In the genomic region with DNA sequence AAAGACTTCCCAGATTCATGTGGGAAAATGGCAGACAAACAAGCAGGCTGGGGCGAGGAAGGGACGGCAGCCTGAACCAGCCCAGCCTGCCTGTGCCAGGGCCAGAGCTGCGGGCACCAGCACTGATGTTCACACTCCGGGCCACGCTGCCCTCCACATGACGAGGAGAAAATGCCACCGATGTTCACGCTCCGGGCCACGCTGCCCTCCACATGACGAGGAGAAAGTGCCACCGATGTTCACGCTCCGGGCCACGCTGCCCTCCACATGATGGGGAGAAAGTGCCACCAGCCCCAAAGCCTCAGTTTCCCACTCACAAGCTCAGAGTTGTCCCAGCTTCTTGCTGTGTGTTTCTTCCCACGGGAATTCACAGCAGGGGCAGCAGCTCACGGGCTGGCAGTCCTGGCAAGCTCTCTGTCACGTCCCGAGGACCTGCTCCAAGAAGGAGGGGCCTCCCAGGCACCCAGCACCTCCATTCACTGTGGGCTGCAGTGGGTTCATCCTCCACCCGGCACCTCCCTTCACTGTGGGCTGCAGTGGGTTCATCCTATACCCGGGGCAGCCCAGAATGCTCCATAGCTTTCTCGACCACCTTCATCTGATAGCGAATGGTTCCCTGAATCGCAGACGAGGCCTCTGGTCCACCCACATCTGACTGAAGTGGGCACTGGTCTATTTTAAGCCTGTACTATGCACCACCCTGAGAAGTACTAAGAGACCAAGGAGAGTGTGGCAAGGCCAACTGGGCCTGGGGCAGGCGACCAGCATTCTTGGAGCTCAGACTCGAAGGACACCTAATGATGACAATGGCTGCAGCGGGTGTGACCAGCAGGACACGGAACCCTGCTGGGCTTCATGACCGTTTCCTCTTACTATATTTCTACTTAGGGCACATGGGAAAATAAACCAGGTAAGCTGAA, we compare ENCODE assay signal across 14 cellular contexts.
DNase-seq lines count a peak whose midpoint lies in the region; ATAC-seq, FAIRE-seq and TF ChIP-seq lines count a peak whose summit lies in the region.
"Had no signal": no experiment of that assay in that cellular context is flagged by ENCODE, and none has a peak within 500 bp of the region (broad histone marks: within the 10 kb centered on the region; RNA-seq: fewer than 3 reads in every experiment).

No MANE protein-coding gene starts in this region.

- peaks cover 42 to 79% (median 61%) of the 10 kb centered on the region in 11 experiments for H3K36me3 ChIP-seq in BLaER1 treated with 17β-estradiol and CSF1 and Interleukin-3, amounts not matched to agents 10 nM and 100 nM
- peaks cover 0 to 11% of the 10 kb centered on the region in 2 donors for H3K36me3 ChIP-seq in kidney (ENCODE audit: control insufficient read depth in 1 of 2, insufficient read depth in 2 of 2, low read length in 2 of 2)
- peaks cover 7% of the 10 kb centered on the region for H3K36me3 ChIP-seq in osteoblast (ENCODE audit: insufficient read depth, low read length)
- H3K36me3 ChIP-seq in esophagus muscularis mucosa: peaks cover 5 to 82% (median 63%) of the 10 kb centered on the region in 4 donors
- H3K36me3 ChIP-seq: HAP-1 had no signal

- H3K36me3 Mint-ChIP-seq in T-helper 17 cell (ENCODE audit: low read depth): peaks cover 2% of the 10 kb centered on the region

- TF ChIP-seq EP300 in esophagus muscularis mucosa (IDR thresholded peaks at IDR 0.05): no peak

- TF ChIP-seq CTCF in kidney (IDR thresholded peaks at IDR 0.05; ENCODE audit: borderline replicate concordance, extremely low read depth, insufficient read depth) (no peak), osteoblast (IDR thresholded peaks at IDR 0.05; ENCODE audit: extremely low read depth, low read depth, low read length) (no peak), esophagus muscularis mucosa (IDR thresholded peaks at IDR 0.05) (no peak)

- H4K20me1 ChIP-seq in BLaER1 treated with 17β-estradiol and CSF1 and Interleukin-3, amounts not matched to agents 10 nM and 100 nM: no peaks in the 10 kb centered on the region
- H4K20me1 ChIP-seq in osteoblast (ENCODE audit: insufficient read depth, low read length): no peaks in the 10 kb centered on the region

- no peaks in the 10 kb centered on the region for H3K27me3 Mint-ChIP-seq in T-helper 17 cell
- H3K27me3 Mint-ChIP-seq: CD4-positive, alpha-beta T cell had no signal

- ATAC-seq in T-helper 17 cell: no peak
- ATAC-seq: A549, GM23338 had no signal

- DNase-seq in T-helper 17 cell (no peak), kidney (peak; percentile 36), osteoblast (ENCODE audit: insufficient read length, low spot score, missing footprints) (peak; percentile 22), NCI-H1417 treated with DMSO at 0.1 percent for 48 hours (lab: John Stamatoyannopoulos, UW) (no peak), esophagus muscularis mucosa (ENCODE audit: extremely low spot score) (no peak)
- DNase-seq: Calu3; CD4-positive, alpha-beta T cell; DMS 273 treated with DMSO at 0.1 percent for 48 hours; IMR-90 had no signal

- H3K27ac Mint-ChIP-seq in T-helper 17 cell: peak overlapping the region; percentile 77
- H3K27ac Mint-ChIP-seq: CD4-positive, alpha-beta T cell; GM23338 had no signal

- H3K4me3 Mint-ChIP-seq in T-helper 17 cell: no peak overlapping the region
- H3K4me3 Mint-ChIP-seq: CD4-positive, alpha-beta T cell; GM23338 had no signal

- peaks cover 38 to 66% (median 53%) of the 10 kb centered on the region in 11 experiments for H3K9me3 ChIP-seq in BLaER1 treated with 17β-estradiol and CSF1 and Interleukin-3, amounts not matched to agents 10 nM and 100 nM (replicated peaks in 1 of 11)
- H3K9me3 ChIP-seq in T-helper 17 cell (ENCODE audit: control insufficient read depth, low read length, poor library complexity, severe bottlenecking): no peaks in the 10 kb centered on the region
- H3K9me3 ChIP-seq in kidney (ENCODE audit: control insufficient read depth in 1 of 2, low read length in 2 of 2): peaks cover 0 to 6% of the 10 kb centered on the region in 2 donors
- H3K9me3 ChIP-seq in osteoblast (ENCODE audit: low read depth, low read length): no peaks in the 10 kb centered on the region
- H3K9me3 ChIP-seq in esophagus muscularis mucosa: peaks cover 0 to 17% (median 7%) of the 10 kb centered on the region in 4 donors
- H3K9me3 ChIP-seq: A549, HAP-1 had no signal

- H3K4me1 Mint-ChIP-seq in T-helper 17 cell: no peaks in the 10 kb centered on the region
- H3K4me1 Mint-ChIP-seq: GM23338 had no signal

- intact Hi-C loops in kidney (cut with DNase I) (no loop called here), esophagus muscularis mucosa (cut with DNase I) (loop anchor here (10.0 kb wide), 1 partner anchor 1959 kb away; no protein-coding TSS in a partner anchor)

- H3K9ac ChIP-seq in BLaER1 treated with 17β-estradiol and CSF1 and Interleukin-3, amounts not matched to agents 10 nM and 100 nM: no peak overlapping the region; a peak in 1 of 22 replicates
- H3K9ac ChIP-seq in kidney (ENCODE audit: low read length in 2 of 2): no peak overlapping the region

- no peak overlapping the region for H2AFZ ChIP-seq in osteoblast (ENCODE audit: low read length)
- H2AFZ ChIP-seq: GM23338 had no signal

- H3K4me1 ChIP-seq in BLaER1 treated with 17β-estradiol and CSF1 and Interleukin-3, amounts not matched to agents 10 nM and 100 nM: peaks cover 19 to 80% (median 56%) of the 10 kb centered on the region in 10 experiments
- H3K4me1 ChIP-seq in kidney (ENCODE audit: control insufficient read depth in 1 of 2, insufficient read depth in 1 of 2, low read depth in 1 of 2, low read length in 2 of 2) (no peaks in the 10 kb centered on the region), osteoblast (ENCODE audit: insufficient read depth, low read length) (no peaks in the 10 kb centered on the region), esophagus muscularis mucosa (no peaks in the 10 kb centered on the region)
- H3K4me1 ChIP-seq: A549, HAP-1 had no signal

- no peaks in the 10 kb centered on the region for H3K79me2 ChIP-seq in osteoblast (ENCODE audit: insufficient read depth, low read length)

- 93% methylated on average over 22 of the region's 30 CpGs for WGBS in esophagus muscularis mucosa

- peak overlapping the region in 6 of 11 experiments; percentile 1 to 43 (median 38); a peak in 9 of 22 replicates for H3K4me2 ChIP-seq in BLaER1 treated with 17β-estradiol and CSF1 and Interleukin-3, amounts not matched to agents 10 nM and 100 nM
- no peak overlapping the region for H3K4me2 ChIP-seq in osteoblast (ENCODE audit: insufficient read depth, low read length)
- H3K4me2 ChIP-seq: A549, GM23338 had no signal

- H3K4me3 ChIP-seq in BLaER1 treated with 17β-estradiol and CSF1 and Interleukin-3, amounts not matched to agents 10 nM and 100 nM: no peak overlapping the region
- H3K4me3 ChIP-seq in kidney (ENCODE audit: low read length in 2 of 2): no peak overlapping the region
- H3K4me3 ChIP-seq in osteoblast (ENCODE audit: insufficient read depth, low read length): no peak overlapping the region
- H3K4me3 ChIP-seq in esophagus muscularis mucosa: no peak overlapping the region
- H3K4me3 ChIP-seq: A549, GM23338, HAP-1 had no signal

- TF ChIP-seq POLR2A in esophagus muscularis mucosa (IDR thresholded peaks at IDR 0.05; ENCODE audit: low read depth): no peak

- no peak overlapping the region for H3K27ac ChIP-seq in BLaER1 treated with 17β-estradiol and CSF1 and Interleukin-3, amounts not matched to agents 10 nM and 100 nM
- H3K27ac ChIP-seq in kidney (ENCODE audit: low read depth in 2 of 2, low read length in 2 of 2) (no peak overlapping the region), osteoblast (ENCODE audit: low read depth, low read length) (no peak overlapping the region), esophagus muscularis mucosa (replicated peaks in 1 of 4) (no peak overlapping the region)
- H3K27ac ChIP-seq: A549 had no signal

- no peak for FAIRE-seq in kidney (lab: Jason Lieb, UNC)
- FAIRE-seq: A549, GM18507 had no signal

- no peaks in the 10 kb centered on the region for H3K27me3 ChIP-seq in BLaER1 treated with 17β-estradiol and CSF1 and Interleukin-3, amounts not matched to agents 10 nM and 100 nM
- H3K27me3 ChIP-seq in osteoblast (ENCODE audit: insufficient read depth, low read length) (no peaks in the 10 kb centered on the region), esophagus muscularis mucosa (no peaks in the 10 kb centered on the region)

Comparison
In these comparisons a context has a peak if more than half of its experiments do, and no peak if none do; other contexts are left out.
1. DNase-seq: peak in kidney (single experiment) and osteoblast (single experiment); none in T-helper 17 cell (0 of 3), NCI-H1417 treated with DMSO at 0.1 percent for 48 hours (single experiment) and esophagus muscularis mucosa (single experiment).